Comparison of ENCODE assay signal across 9 cellular contexts in genomic region chr3:98763076-98763475, GRCh38. TPM values are rescaled to one million over a fixed set of nuclear protein-coding genes. Genes with fewer than 3 reads are reported as not detected.
DNase-seq lines count a peak whose midpoint lies in the region; ATAC-seq and TF ChIP-seq lines count a peak whose summit lies in the region.
"Had no signal": no experiment of that assay in that cellular context is flagged by ENCODE, and none has a peak within 500 bp of the region (broad histone marks: within the 10 kb centered on the region; RNA-seq: fewer than 3 reads in every experiment).

Gene ST3GAL6 (plus strand): TSS chr3:98763340. CDS start chr3:98768441, 5,101 bp downstream.

- H3K36me3 Mint-ChIP-seq in Caco-2 (ENCODE audit: insufficient read depth, unreplicated experiment), result peaks cover 48% of the 10 kb centered on the region

- no peaks in the 10 kb centered on the region for H3K27me3 Mint-ChIP-seq in Caco-2 (ENCODE audit: insufficient read depth, unreplicated experiment)

- H3K4me1 Mint-ChIP-seq in Caco-2 (ENCODE audit: low read depth, unreplicated experiment), result peaks cover 31% of the 10 kb centered on the region

- H3K4me3 ChIP-seq in Caco-2 (ENCODE audit: low read depth, low read length) (no peak within 1 kb of the TSS), muscle layer of duodenum (ENCODE audit: low read depth in 1 of 2, low read length in 2 of 2) (peak within 1 kb of the TSS; percentile 23 to 36)

- H3K27ac ChIP-seq in caudate nucleus (ENCODE audit: low read depth, low read length) (peak within 1 kb of the TSS; percentile 50), muscle layer of duodenum (ENCODE audit: low read length) (peak within 1 kb of the TSS; percentile 41)

- no peaks in the 10 kb centered on the region for H3K27me3 ChIP-seq in Caco-2 (replicated peaks; ENCODE audit: control insufficient read depth, insufficient read depth, low read length)
- no peaks in the 10 kb centered on the region for H3K27me3 ChIP-seq in muscle layer of duodenum (ENCODE audit: low read depth, low read length)

- ATAC-seq in HG03342 (IDR thresholded peaks at IDR 0.05; ENCODE audit: unreplicated experiment), result peak; percentile 55

- intact Hi-C loops in Caco-2 (cut with micrococcal nuclease; ENCODE audit: unreplicated experiment), result no loop called here

- CTCF ChIA-PET in Caco-2 (lab: Charles Lee), result no interaction called here

- H3K9me3 Mint-ChIP-seq in Caco-2 (ENCODE audit: unreplicated experiment), result no peaks in the 10 kb centered on the region

- H3K4me3 Mint-ChIP-seq in Caco-2 (ENCODE audit: unreplicated experiment), result no peak within 1 kb of the TSS

- H3K9me3 ChIP-seq in Caco-2 (no peaks in the 10 kb centered on the region), muscle layer of duodenum (ENCODE audit: control insufficient read depth in 1 of 2, low read length in 2 of 2) (no peaks in the 10 kb centered on the region)

- H3K4me1 ChIP-seq in Caco-2, result peaks cover 24% of the 10 kb centered on the region
- H3K4me1 ChIP-seq in muscle layer of duodenum (ENCODE audit: control insufficient read depth in 1 of 2, insufficient read depth in 2 of 2, low read length in 2 of 2), result peaks cover 6 to 32% of the 10 kb centered on the region in 2 donors

- TF ChIP-seq CTCF in Caco-2 (IDR thresholded peaks at IDR 0.05; ENCODE audit: insufficient read depth in 1 of 2, low read depth in 1 of 2, low read length in 1 of 2, severe bottlenecking in 1 of 2, unreplicated experiment in 1 of 2), result no peak

- BruUV-seq in Caco-2 (replicated peaks; lab: Mats Ljungman, UMichigan), result no TSS peak

- POLR2A ChIA-PET in Caco-2 (lab: Charles Lee), result no interaction called here

- no peak within 1 kb of the TSS for H3K27ac Mint-ChIP-seq in Caco-2 (ENCODE audit: unreplicated experiment)

- DNase-seq in Caco-2, result no peak
- no peak for DNase-seq in caudate nucleus (lab: John Stamatoyannopoulos, UW)
- DNase-seq in NCI-H187 treated with DMSO at 0.1 percent for 48 hours (lab: John Stamatoyannopoulos, UW), result no peak
- no peak for DNase-seq in NCI-H69 (lab: John Stamatoyannopoulos, UW)
- no peak for DNase-seq in activated CD8-positive, alpha-beta memory T cell treated with anti-CD3 and anti-CD28 coated beads, Interleukin-2, amount 50 U/mL, for 4 hours
- DNase-seq in NCI-H1694 treated with DMSO at 0.1 percent for 48 hours (lab: John Stamatoyannopoulos, UW), result no peak

- H3K36me3 ChIP-seq in Caco-2 (ENCODE audit: control insufficient read depth, insufficient read depth, low read length) (no peaks in the 10 kb centered on the region; the same call in 1 of the 2 replicates), muscle layer of duodenum (ENCODE audit: control insufficient read depth in 1 of 2, insufficient read depth in 2 of 2, low read length in 2 of 2) (no peaks in the 10 kb centered on the region)

RNA-seq across cellular contexts. Expression of gene ST3GAL6, which starts in this region (rescaled TPM):
- 59.7 and 67.2 TPM in 2 replicates for total RNA-seq in Caco-2 (2022)
- total RNA-seq: T-helper 1 cell treated with Interleukin-12 subunit alpha and Interleukin-12 subunit beta and Interleukin-4 antibody, amounts not matched to agents 30 ng/mL and 1 ng/mL, for 36 hours had no signal
